19 cellular contexts compared by ENCODE assay signal in the genomic region with DNA sequence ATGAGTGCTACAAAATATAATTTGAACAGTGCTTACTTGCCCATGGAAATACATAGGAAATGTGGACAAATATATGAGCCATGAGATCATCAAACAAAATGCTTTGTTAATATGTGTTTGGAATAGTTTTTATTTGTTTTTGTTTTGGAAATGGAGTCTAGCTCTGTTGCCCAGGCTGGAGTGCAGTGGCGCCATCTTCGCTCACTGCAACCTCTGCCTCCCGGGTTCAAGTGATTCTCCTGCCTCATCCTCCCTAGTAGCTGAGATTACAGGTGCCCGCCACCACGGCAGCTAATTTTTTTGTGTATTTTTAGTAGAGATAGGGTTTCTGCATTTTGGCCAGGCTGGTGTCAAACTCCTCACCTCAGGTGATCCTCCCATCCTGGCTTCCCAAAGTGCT. TPM values are rescaled to one million over a fixed set of nuclear protein-coding genes. Genes with fewer than 3 reads are reported as not detected.
A peak's percentile ranks its signal among the peaks of the same experiment; 100 is the strongest.
DNase-seq lines count a peak whose midpoint lies in the region; ATAC-seq, FAIRE-seq and TF ChIP-seq lines count a peak whose summit lies in the region.
"Had no signal": no experiment of that assay in that cellular context is flagged by ENCODE, and none has a peak within 500 bp of the region (broad histone marks: within the 10 kb centered on the region; RNA-seq: fewer than 3 reads in every experiment).

No MANE protein-coding gene starts in this region.

- H3K4me3 ChIP-seq in HepG2 (replicated peaks in 1 of 3; ENCODE audit: insufficient read depth in 1 of 3, low read depth in 2 of 3, low read length in 3 of 3) (no peak overlapping the region), right lobe of liver (no peak overlapping the region), WERI-Rb-1 (ENCODE audit: low read depth, low read length) (no peak overlapping the region)
- H3K4me3 ChIP-seq: GM23338 had no signal

- H3K36me3 Mint-ChIP-seq in T-helper 17 cell (ENCODE audit: low read depth) (peaks cover 4% of the 10 kb centered on the region), nephron (ENCODE audit: low read depth) (peaks cover 34% of the 10 kb centered on the region)

- WGBS in HepG2 (ENCODE audit: low lambda C conversion rate), result 96% methylated on average over 5 of the region's 5 CpGs
- WGBS in right lobe of liver (ENCODE audit: insufficient coverage, low coverage, low lambda C conversion rate, missing lambda C conversion rate), result 100% methylated on average over 2 of the region's 5 CpGs

- POLR2A ChIA-PET in HepG2 (lab: Yijun Ruan, JAX), result interaction anchor here (2.3 kb wide), 1 partner anchor 38 kb away, joined by 10 read pairs; the partner anchor contains the start of gene HEATR3

- H3K4me3 Mint-ChIP-seq in T-helper 17 cell, result no peak overlapping the region
- H3K4me3 Mint-ChIP-seq in nephron, result peak overlapping the region; percentile 37 to 42 (median 38)
- H3K4me3 Mint-ChIP-seq: B cell, GM23338 had no signal

- in situ Hi-C loops in HepG2 (cut with HindIII; ENCODE audit: extremely low pct_ligation_motif_present, low pct_unique_long_range_greater_than_20kb), result loop anchor here (25.0 kb wide), 1 partner anchor 334 kb away; the partner anchor contains the start of gene BRD7

- H3K36me3 ChIP-seq in HepG2 (replicated peaks in 1 of 2; ENCODE audit: control insufficient read depth in 1 of 2, insufficient read depth in 2 of 2, low read length in 2 of 2) (peaks cover 2 to 29% of the 10 kb centered on the region in 2 experiments), right lobe of liver (peaks cover 0 to 8% (median 0%) of the 10 kb centered on the region in 4 donors), WERI-Rb-1 (peaks cover 14% of the 10 kb centered on the region)

- H3K27me3 Mint-ChIP-seq in T-helper 17 cell (no peaks in the 10 kb centered on the region), nephron (ENCODE audit: low read depth) (no peaks in the 10 kb centered on the region)
- H3K27me3 Mint-ChIP-seq: B cell had no signal

- TF ChIP-seq RAD21 in HepG2 (CRISPR knock-in tag; IDR thresholded peaks at IDR 0.05), result no peak

- TF ChIP-seq EP300 in HepG2 (IDR thresholded peaks at IDR 0.05; ENCODE audit: low read depth in 2 of 2, low read length in 2 of 2) (no peak), HepG2 (CRISPR knock-in tag; IDR thresholded peaks at IDR 0.05; ENCODE audit: borderline replicate concordance) (no peak)

- H3K9me3 Mint-ChIP-seq in nephron, result no peaks in the 10 kb centered on the region
- H3K9me3 Mint-ChIP-seq: CD4-positive, CD25-positive, alpha-beta regulatory T cell; CD8-positive, alpha-beta memory T cell; GM23338 had no signal

- no peak overlapping the region for H2AFZ ChIP-seq in HepG2 (ENCODE audit: low read length)
- H2AFZ ChIP-seq: GM23338 had no signal

- H3K4me1 ChIP-seq in HepG2 (ENCODE audit: insufficient read depth, low read length), result peaks cover 37% of the 10 kb centered on the region
- peaks cover 0 to 9% (median 0%) of the 10 kb centered on the region in 4 donors for H3K4me1 ChIP-seq in right lobe of liver

- intact Hi-C loops in HepG2 (cut with micrococcal nuclease; ENCODE audit: unreplicated experiment) (loop anchor here (10.0 kb wide), 1 partner anchor 327 kb away; no protein-coding TSS in a partner anchor), right lobe of liver (cut with DNase I) (loop anchor here in 1 of 2 donors (10.0 kb wide), 1 partner anchor 187 kb away; no protein-coding TSS in a partner anchor)

- H3K27ac ChIP-seq in HepG2 (ENCODE audit: extremely low read length, insufficient read depth, low read length), result no peak overlapping the region
- no peak overlapping the region for H3K27ac ChIP-seq in right lobe of liver
- no peak overlapping the region for H3K27ac ChIP-seq in WERI-Rb-1
- H3K27ac ChIP-seq: BLaER1 treated with 17β-estradiol and CSF1 and Interleukin-3, amounts not matched to agents 10 nM and 100 nM had no signal

- peaks cover 19% of the 10 kb centered on the region for H3K4me1 Mint-ChIP-seq in T-helper 17 cell
- H3K4me1 Mint-ChIP-seq in nephron, result peaks cover 9% of the 10 kb centered on the region

- no peak for ATAC-seq in HepG2
- ATAC-seq in right lobe of liver, result no peak
- no peak for ATAC-seq in T-helper 17 cell
- ATAC-seq: GM23338 had no signal

- no peaks in the 10 kb centered on the region for H4K20me1 ChIP-seq in HepG2 (ENCODE audit: insufficient read depth, low read length)

- H3K4me2 ChIP-seq in HepG2 (ENCODE audit: low read depth, low read length), result no peak overlapping the region; the same call in 1 of the 2 replicates
- H3K4me2 ChIP-seq: GM23338 had no signal

- CTCF ChIA-PET in HepG2 (lab: Yijun Ruan, JAX; ENCODE audit: low intra/inter-chr PET ratio, low total read pairs), result no interaction called here

- H3K79me2 ChIP-seq in HepG2 (ENCODE audit: insufficient read depth, low read length), result peaks cover 25% of the 10 kb centered on the region

- H3K27ac Mint-ChIP-seq in T-helper 17 cell, result peak overlapping the region; percentile 61
- no peak overlapping the region for H3K27ac Mint-ChIP-seq in nephron
- H3K27ac Mint-ChIP-seq: B cell; CD4-positive, CD25-positive, alpha-beta regulatory T cell; GM23338 had no signal

- FAIRE-seq in HepG2 (lab: Jason Lieb, UNC) (no peak), GM19239 (lab: Jason Lieb, UNC) (no peak)
- FAIRE-seq: G401.6, GM12892, GM18507, H54 had no signal

- H3K9me3 ChIP-seq in HepG2 (ENCODE audit: low read length) (no peaks in the 10 kb centered on the region), right lobe of liver (no peaks in the 10 kb centered on the region), T-helper 17 cell (ENCODE audit: control insufficient read depth, low read length, poor library complexity, severe bottlenecking) (no peaks in the 10 kb centered on the region), WERI-Rb-1 (ENCODE audit: severe bottlenecking) (no peaks in the 10 kb centered on the region)
- H3K9me3 ChIP-seq: BLaER1 treated with 17β-estradiol and CSF1 and Interleukin-3, amounts not matched to agents 10 nM and 100 nM had no signal

- DNase-seq in HepG2 (ENCODE audit: low spot score) (no peak), right lobe of liver (no peak), T-helper 17 cell (no peak), GM19239 (ENCODE audit: insufficient read length, low spot score) (no peak), WERI-Rb-1 (no peak)
- DNase-seq: CD4-positive, CD25-positive, alpha-beta regulatory T cell; CD8-positive, alpha-beta memory T cell; COR-L47; DMS 273 treated with DMSO at 0.1 percent for 48 hours; DMS53; HCEC 1CT had no signal

- H3K9ac ChIP-seq in HepG2 (ENCODE audit: insufficient read depth, low read depth, low read length), result no peak overlapping the region

- TF ChIP-seq CTCF in HepG2 (CRISPR knock-in tag; IDR thresholded peaks at IDR 0.05), result no peak
- no peak for TF ChIP-seq CTCF in right lobe of liver (IDR thresholded peaks at IDR 0.05)
- no peak for TF ChIP-seq CTCF in nephron (IDR thresholded peaks at IDR 0.05; ENCODE audit: unreplicated experiment in 3 of 3)
- no peak for TF ChIP-seq CTCF in WERI-Rb-1 (IDR thresholded peaks at IDR 0.05; ENCODE audit: low read depth, low read length)

- TF ChIP-seq POLR2A in HepG2 (IDR thresholded peaks at IDR 0.05; ENCODE audit: insufficient read depth in 1 of 2, low read depth in 2 of 2, low read length in 2 of 2) (no peak), right lobe of liver (IDR thresholded peaks at IDR 0.05) (no peak)

- H3K27me3 ChIP-seq in HepG2 (ENCODE audit: control insufficient read depth in 1 of 2, insufficient read depth in 2 of 2, low read length in 2 of 2) (no peaks in the 10 kb centered on the region; a peak in 1 of 5 replicates), right lobe of liver (no peaks in the 10 kb centered on the region), WERI-Rb-1 (ENCODE audit: insufficient read depth, low read depth, severe bottlenecking) (no peaks in the 10 kb centered on the region)
- H3K27me3 ChIP-seq: BLaER1 treated with 17β-estradiol and CSF1 and Interleukin-3, amounts not matched to agents 10 nM and 100 nM had no signal

- no TSS peak for BruUV-seq in HepG2 (replicated peaks; lab: Mats Ljungman, UMichigan)

RNA-seq across cellular contexts. Expression of gene CNEP1R1, which starts 2.8 kb away (rescaled TPM):
- total RNA-seq in HepG2 (2016; rRNA removed; fragmentation: Illumina TruSeq; extraction: Trizol) (22.9 and 23.6 TPM in 2 replicates), right lobe of liver (1 to 10 TPM; 6.0 to 9.6 (median 7.5) TPM), T-helper 17 cell (10 to 100 TPM; 32.6 to 32.8 TPM)
- total RNA-seq in HepG2 (2016; cell fraction: cytosol; rRNA removed; fragmentation: Illumina TruSeq; extraction: Trizol; ENCODE audit: low read depth), result 10.6 and 11.2 TPM in 2 replicates
- total RNA-seq in HepG2 (2016; cell fraction: insoluble cytoplasmic fraction; rRNA removed; fragmentation: Illumina TruSeq; extraction: Trizol), result 20.7 and 24.2 TPM in 2 replicates
- total RNA-seq in HepG2 (2016; cell fraction: membrane; rRNA removed; fragmentation: Illumina TruSeq; extraction: Trizol), result 25.2 and 28.8 TPM in 2 replicates
- 23.6 and 26.4 TPM in 2 replicates for total RNA-seq in HepG2 (2016; cell fraction: nucleus; rRNA removed; fragmentation: Illumina TruSeq; extraction: Trizol)
- 25.3 and 26.8 TPM in 2 replicates for polyA plus RNA-seq in HepG2 (2011; rRNA removed)
- 13.4 and 20.7 TPM in 2 replicates for polyA plus RNA-seq in HepG2 (2011; cell fraction: cytosol; rRNA removed)
- 25.5 and 34.1 TPM in 2 replicates for polyA plus RNA-seq in HepG2 (2011; cell fraction: nucleus; rRNA removed)
- polyA plus RNA-seq in HepG2 (2012), result 15.1 and 16.1 TPM in 2 replicates
- polyA plus RNA-seq in HepG2 (2016; cell fraction: cytosol; fragmentation: Illumina TruSeq; extraction: Trizol; ENCODE audit: low read depth), result 5.8 and 6.8 TPM in 2 replicates
- polyA plus RNA-seq in HepG2 (2016; cell fraction: insoluble cytoplasmic fraction; fragmentation: Illumina TruSeq; extraction: Trizol; ENCODE audit: low read depth), result 17.2 and 18.5 TPM in 2 replicates
- polyA plus RNA-seq in HepG2 (2016; cell fraction: membrane; fragmentation: Illumina TruSeq; extraction: Trizol; ENCODE audit: low read depth), result 12.5 and 13.8 TPM in 2 replicates
- polyA plus RNA-seq in HepG2 (2016; cell fraction: nucleus; fragmentation: Illumina TruSeq; extraction: Trizol; ENCODE audit: insufficient read depth, low read depth), result 46.2 and 46.7 TPM in 2 replicates
- 9.1 and 15.4 TPM in 2 replicates for polyA minus RNA-seq in HepG2 (2011; rRNA and poly(A)+ RNA removed; ENCODE audit: low replicate concordance)
- 17.9 and 22.7 TPM in 2 replicates for polyA minus RNA-seq in HepG2 (2011; cell fraction: cytosol; rRNA and poly(A)+ RNA removed)
- 30.4 and 32.3 TPM in 2 replicates for polyA minus RNA-seq in HepG2 (2011; cell fraction: nucleus; rRNA and poly(A)+ RNA removed)

RNA-seq across cellular contexts. Expression of gene HEATR3, which starts 37.9 kb away (rescaled TPM):
- 52.4 and 60.2 TPM in 2 replicates for total RNA-seq in HepG2 (2016; rRNA removed; fragmentation: Illumina TruSeq; extraction: Trizol)
- total RNA-seq in HepG2 (2016; cell fraction: cytosol; rRNA removed; fragmentation: Illumina TruSeq; extraction: Trizol; ENCODE audit: low read depth), result 12.4 and 12.6 TPM in 2 replicates
- total RNA-seq in HepG2 (2016; cell fraction: insoluble cytoplasmic fraction; rRNA removed; fragmentation: Illumina TruSeq; extraction: Trizol), result 53.9 and 59.2 TPM in 2 replicates
- 26.4 and 27.6 TPM in 2 replicates for total RNA-seq in HepG2 (2016; cell fraction: membrane; rRNA removed; fragmentation: Illumina TruSeq; extraction: Trizol)
- 47.4 and 53.4 TPM in 2 replicates for total RNA-seq in HepG2 (2016; cell fraction: nucleus; rRNA removed; fragmentation: Illumina TruSeq; extraction: Trizol)
- 22.4 and 26.8 TPM in 2 replicates for polyA plus RNA-seq in HepG2 (2011; rRNA removed)
- polyA plus RNA-seq in HepG2 (2011; cell fraction: cytosol; rRNA removed), result 15.4 and 17.6 TPM in 2 replicates
- 77.8 and 81.6 TPM in 2 replicates for polyA plus RNA-seq in HepG2 (2011; cell fraction: nucleus; rRNA removed)
- polyA plus RNA-seq in HepG2 (2012), result 17.6 and 19.5 TPM in 2 replicates
- 4.8 and 5.2 TPM in 2 replicates for polyA plus RNA-seq in HepG2 (2016; cell fraction: cytosol; fragmentation: Illumina TruSeq; extraction: Trizol; ENCODE audit: low read depth)
- 34.2 and 38.9 TPM in 2 replicates for polyA plus RNA-seq in HepG2 (2016; cell fraction: insoluble cytoplasmic fraction; fragmentation: Illumina TruSeq; extraction: Trizol; ENCODE audit: low read depth)
- 11.1 and 12.7 TPM in 2 replicates for polyA plus RNA-seq in HepG2 (2016; cell fraction: membrane; fragmentation: Illumina TruSeq; extraction: Trizol; ENCODE audit: low read depth)
- polyA plus RNA-seq in HepG2 (2016; cell fraction: nucleus; fragmentation: Illumina TruSeq; extraction: Trizol; ENCODE audit: insufficient read depth, low read depth), result 85.8 and 86.3 TPM in 2 replicates
- polyA minus RNA-seq in HepG2 (2011; rRNA and poly(A)+ RNA removed; ENCODE audit: low replicate concordance), result 29.3 and 29.9 TPM in 2 replicates
- 12.7 and 13.7 TPM in 2 replicates for polyA minus RNA-seq in HepG2 (2011; cell fraction: cytosol; rRNA and poly(A)+ RNA removed)
- 28.8 and 30.3 TPM in 2 replicates for polyA minus RNA-seq in HepG2 (2011; cell fraction: nucleus; rRNA and poly(A)+ RNA removed)
- total RNA-seq in right lobe of liver, result 10 to 100 TPM in 5 of 6 experiments, 1 to 10 TPM in 1; 8.7 to 21.1 (median 12.2) TPM
- 10 to 100 TPM; 10.9 to 12.0 TPM for total RNA-seq in T-helper 17 cell
